Comparison of ENCODE assay signal across 11 cellular contexts in the genomic region with DNA sequence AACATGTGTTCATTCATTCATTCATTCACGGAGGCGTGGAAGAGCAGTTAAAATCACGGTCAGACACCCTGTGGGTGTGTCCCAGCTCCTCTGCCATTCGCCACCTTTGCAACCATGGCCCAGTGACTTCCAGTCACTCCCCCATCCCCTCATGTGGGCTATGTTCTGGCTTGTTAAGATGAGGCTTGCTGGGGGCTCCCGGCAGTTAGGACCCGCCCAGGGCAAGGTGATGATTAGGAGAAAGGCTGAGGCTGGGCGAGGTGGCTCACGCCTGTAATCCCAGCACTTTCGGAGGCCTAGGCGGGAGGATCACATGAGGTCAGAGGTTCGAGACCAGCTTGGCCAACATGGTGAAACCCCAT. TPM values are rescaled to one million over a fixed set of nuclear protein-coding genes. Genes with fewer than 3 reads are reported as not detected.
DNase-seq lines count a peak whose midpoint lies in the region; TF ChIP-seq lines count a peak whose summit lies in the region.
"Had no signal": no experiment of that assay in that cellular context is flagged by ENCODE, and none has a peak within 500 bp of the region (broad histone marks: within the 10 kb centered on the region; RNA-seq: fewer than 3 reads in every experiment).

No MANE protein-coding gene starts in this region.

- H3K4me3 Mint-ChIP-seq in dendritic cell treated with granulocyte-macrophage colony-stimulating factor and Interleukin-4, amounts not matched to agents 40 ng/mL and 50 ng/mL, for 4 days: no peak overlapping the region

- H3K36me3 Mint-ChIP-seq in dendritic cell treated with granulocyte-macrophage colony-stimulating factor and Interleukin-4, amounts not matched to agents 40 ng/mL and 50 ng/mL, for 4 days (ENCODE audit: low read depth): no peaks in the 10 kb centered on the region
- H3K36me3 Mint-ChIP-seq: naive thymus-derived CD8-positive, alpha-beta T cell had no signal

- H3F3A ChIP-seq in Loucy (ENCODE audit: low read depth): no peaks in the 10 kb centered on the region

- H3K9me3 ChIP-seq in BLaER1: no peaks in the 10 kb centered on the region
- no peaks in the 10 kb centered on the region for H3K9me3 ChIP-seq in Loucy (ENCODE audit: insufficient read depth, low read depth, low read length)
- no peaks in the 10 kb centered on the region for H3K9me3 ChIP-seq in trophoblast cell (ENCODE audit: insufficient read depth, low read depth, low read length)

- H4K91ac ChIP-seq in trophoblast cell (ENCODE audit: low read depth, low read length): peak overlapping the region; percentile 32

- H4K8ac ChIP-seq in trophoblast cell (ENCODE audit: low read depth, low read length): peak overlapping the region; percentile 17

- H2AFZ ChIP-seq in Loucy (ENCODE audit: low read length): no peak overlapping the region
- H2AFZ ChIP-seq in trophoblast cell (ENCODE audit: insufficient read depth, low read length, poor library complexity): no peak overlapping the region

- H4K12ac ChIP-seq in trophoblast cell (ENCODE audit: low read depth, low read length): no peak overlapping the region

- H3K27ac Mint-ChIP-seq in dendritic cell treated with granulocyte-macrophage colony-stimulating factor and Interleukin-4, amounts not matched to agents 40 ng/mL and 50 ng/mL, for 4 days: peak overlapping the region; percentile 78

- no peak overlapping the region for H2AK5ac ChIP-seq in trophoblast cell (ENCODE audit: low read length)

- intact Hi-C loops in dendritic cell treated with granulocyte-macrophage colony-stimulating factor and Interleukin-4, amounts not matched to agents 40 ng/mL and 50 ng/mL, for 4 days (cut with micrococcal nuclease): no loop called here

- no peak for TF ChIP-seq CTCF in Loucy (conservative IDR thresholded peaks at IDR 0.05; ENCODE audit: low read length)

- 0 out of 2 replicates have a peak overlapping the region, but pooled peaks have one; percentile 10 for H3K27ac ChIP-seq in BLaER1
- H3K27ac ChIP-seq in trophoblast cell (ENCODE audit: low read depth, low read length): no peak overlapping the region

- H3K4me1 Mint-ChIP-seq in dendritic cell treated with granulocyte-macrophage colony-stimulating factor and Interleukin-4, amounts not matched to agents 40 ng/mL and 50 ng/mL, for 4 days (ENCODE audit: low read depth): peaks cover 64% of the 10 kb centered on the region

- DNase-seq in trophoblast cell (no peak), superior temporal gyrus (ENCODE audit: extremely low spot score) (no peak), NCI-H446 treated with DMSO at 0.1 percent for 48 hours (lab: John Stamatoyannopoulos, UW) (no peak), UCSD-AML1 (lab: John Stamatoyannopoulos, UW; ENCODE audit: unreplicated experiment) (no peak)
- DNase-seq in activated CD4-positive, CD25-positive, alpha-beta regulatory T cell (lab: John Stamatoyannopoulos, UW): no peak
- DNase-seq: activated naive CD4-positive, alpha-beta T cell; NCI-H1092 had no signal

- H3K36me3 ChIP-seq in BLaER1: no peaks in the 10 kb centered on the region
- H3K36me3 ChIP-seq in Loucy (ENCODE audit: insufficient read depth, low read length): no peaks in the 10 kb centered on the region
- H3K36me3 ChIP-seq in trophoblast cell (ENCODE audit: control insufficient read depth in 1 of 2, insufficient read depth in 2 of 2, low read length in 2 of 2): no peaks in the 10 kb centered on the region

- H3K9me3 Mint-ChIP-seq in dendritic cell treated with granulocyte-macrophage colony-stimulating factor and Interleukin-4, amounts not matched to agents 40 ng/mL and 50 ng/mL, for 4 days: no peaks in the 10 kb centered on the region
- H3K9me3 Mint-ChIP-seq: naive thymus-derived CD8-positive, alpha-beta T cell had no signal

- peak overlapping the region; percentile 68 for H3K18ac ChIP-seq in trophoblast cell (ENCODE audit: low read length)

- no peak overlapping the region for H3K14ac ChIP-seq in trophoblast cell (ENCODE audit: low read length)

- H4K20me1 ChIP-seq in BLaER1 (peaks cover 27% of the 10 kb centered on the region), Loucy (ENCODE audit: insufficient read depth, low read length, poor library complexity, severe bottlenecking) (no peaks in the 10 kb centered on the region)

- H3K27me3 Mint-ChIP-seq in dendritic cell treated with granulocyte-macrophage colony-stimulating factor and Interleukin-4, amounts not matched to agents 40 ng/mL and 50 ng/mL, for 4 days: peaks cover 7% of the 10 kb centered on the region

- no peak overlapping the region for H2BK5ac ChIP-seq in trophoblast cell (ENCODE audit: low read depth, low read length, poor library complexity)

- H3K4ac ChIP-seq in trophoblast cell (ENCODE audit: low read depth, low read length): no peak overlapping the region

- H3K4me2 ChIP-seq in BLaER1: peak overlapping the region; percentile 91
- peak overlapping the region; percentile 70 for H3K4me2 ChIP-seq in Loucy (ENCODE audit: low read depth, low read length, poor library complexity, severe bottlenecking)
- H3K4me2 ChIP-seq in trophoblast cell (ENCODE audit: low read length): no peak overlapping the region

- H2BK120ac ChIP-seq in trophoblast cell (ENCODE audit: insufficient read depth, low read length, poor library complexity): peak overlapping the region; percentile 20

- peaks cover 6% of the 10 kb centered on the region for H3K79me1 ChIP-seq in trophoblast cell (ENCODE audit: low read length)

- no peaks in the 10 kb centered on the region for H3K9me2 ChIP-seq in Loucy (replicated peaks; ENCODE audit: low read depth, low read length)

- peaks cover 9% of the 10 kb centered on the region; the same call in 1 of the 2 replicates for H3K27me3 ChIP-seq in BLaER1
- no peaks in the 10 kb centered on the region for H3K27me3 ChIP-seq in Loucy (ENCODE audit: insufficient read depth, low read length, poor library complexity, severe bottlenecking)
- H3K27me3 ChIP-seq in trophoblast cell (ENCODE audit: insufficient read depth, low read length): no peaks in the 10 kb centered on the region

- H2BK12ac ChIP-seq in trophoblast cell (ENCODE audit: low read length): peak overlapping the region; percentile 37

- H3K23ac ChIP-seq in trophoblast cell (ENCODE audit: low read length): no peak overlapping the region

- H3K9ac ChIP-seq in BLaER1 (no peak overlapping the region), Loucy (ENCODE audit: low read depth, low read length, poor library complexity, severe bottlenecking) (no peak overlapping the region), trophoblast cell (ENCODE audit: low read length) (no peak overlapping the region)

- WGBS in trophoblast cell (ENCODE audit: extremely low coverage, insufficient coverage, insufficient read length): no CpG with 5 or more reads among the region's 11 CpGs

- peaks cover 52% of the 10 kb centered on the region for H3K4me1 ChIP-seq in BLaER1
- peaks cover 11% of the 10 kb centered on the region for H3K4me1 ChIP-seq in Loucy (ENCODE audit: insufficient read depth, low read length, poor library complexity, severe bottlenecking)
- H3K4me1 ChIP-seq in trophoblast cell (ENCODE audit: control insufficient read depth in 1 of 2, insufficient read depth in 2 of 2, low read length in 2 of 2): peaks cover 11 to 12% of the 10 kb centered on the region in 2 experiments

- H3K4me3 ChIP-seq in BLaER1: no peak overlapping the region
- peak overlapping the region; percentile 1 for H3K4me3 ChIP-seq in Loucy (ENCODE audit: low read length, poor library complexity, severe bottlenecking)
- H3K4me3 ChIP-seq in trophoblast cell (ENCODE audit: low read depth, low read length): no peak overlapping the region

- H3K79me2 ChIP-seq in Loucy (ENCODE audit: insufficient read depth, low read length): no peaks in the 10 kb centered on the region
- no peaks in the 10 kb centered on the region for H3K79me2 ChIP-seq in trophoblast cell (ENCODE audit: control insufficient read depth, insufficient read depth, low read length, poor library complexity)

RNA-seq across cellular contexts. Expression of a gene that starts 24.9 kb away (rescaled TPM):
- 68.3 and 70.0 TPM in 2 replicates for polyA plus RNA-seq in trophoblast cell (2013)

RNA-seq across cellular contexts. Expression of a gene that starts 25.2 kb away (rescaled TPM):
- polyA plus RNA-seq in trophoblast cell (2013): 22.8 and 25.4 TPM in 2 replicates

RNA-seq across cellular contexts. Expression of a gene that starts 46.2 kb away (rescaled TPM):
- 35.3 and 36.4 TPM in 2 replicates for polyA plus RNA-seq in trophoblast cell (2013)

RNA-seq across cellular contexts. Expression of a gene that starts 57.3 kb away (rescaled TPM):
- 31.9 and 33.2 TPM in 2 replicates for polyA plus RNA-seq in trophoblast cell (2013)

RNA-seq across cellular contexts. Expression of a gene that starts 57.5 kb away (rescaled TPM):
- polyA plus RNA-seq in trophoblast cell (2013): 7.7 and 7.9 TPM in 2 replicates
